10 cellular contexts compared by ENCODE assay signal in the genomic region with DNA sequence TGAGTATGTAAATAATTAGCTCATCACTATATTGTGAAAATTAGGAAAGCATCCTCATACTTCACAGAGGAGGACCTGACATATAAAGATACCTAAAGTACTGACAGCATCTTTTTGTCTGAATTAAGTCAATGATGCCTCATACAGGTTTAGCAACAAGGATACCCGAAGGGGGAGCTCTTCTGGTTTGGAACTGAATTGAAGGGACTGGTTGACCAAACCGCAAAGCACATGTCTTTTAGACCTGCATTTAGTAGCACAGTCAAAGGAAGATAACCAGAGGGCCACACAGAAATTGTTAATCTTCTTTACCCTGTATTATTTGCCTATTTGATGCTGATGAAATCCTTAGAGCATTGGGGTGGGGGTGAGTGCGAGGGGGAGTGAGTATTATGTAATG. TPM values are rescaled to one million over a fixed set of nuclear protein-coding genes. Genes with fewer than 3 reads are reported as not detected.
DNase-seq lines count a peak whose midpoint lies in the region; ATAC-seq and TF ChIP-seq lines count a peak whose summit lies in the region.
"Had no signal": no experiment of that assay in that cellular context is flagged by ENCODE, and none has a peak within 500 bp of the region (broad histone marks: within the 10 kb centered on the region; RNA-seq: fewer than 3 reads in every experiment).

No MANE protein-coding gene starts in this region.

- TF ChIP-seq POLR2A in thyroid gland (IDR thresholded peaks at IDR 0.05): no peak

- no peaks in the 10 kb centered on the region for H3K4me1 Mint-ChIP-seq in HFFc6 (ENCODE audit: low read depth)
- no peaks in the 10 kb centered on the region for H3K4me1 Mint-ChIP-seq in activated naive CD4-positive, alpha-beta T cell treated with anti-CD3 and anti-CD28 coated beads, Interleukin-2, amount 10 ng/mL, durations not matched to agents 7 days and 5 days
- H3K4me1 Mint-ChIP-seq: natural killer cell had no signal

- peak; percentile 40 for TF ChIP-seq CTCF in HFFc6 (IDR thresholded peaks at IDR 0.05)
- TF ChIP-seq CTCF in RWPE2 (IDR thresholded peaks at IDR 0.05; ENCODE audit: poor library complexity, severe bottlenecking): peak; percentile 15
- TF ChIP-seq CTCF in thyroid gland (IDR thresholded peaks at IDR 0.05): no peak

- no peak overlapping the region for H3K4me3 Mint-ChIP-seq in HFFc6
- H3K4me3 Mint-ChIP-seq in activated naive CD4-positive, alpha-beta T cell treated with anti-CD3 and anti-CD28 coated beads, Interleukin-2, amount 10 ng/mL, durations not matched to agents 7 days and 5 days: no peak overlapping the region
- H3K4me3 Mint-ChIP-seq: natural killer cell had no signal

- CTCF ChIA-PET in activated naive CD4-positive, alpha-beta T cell treated with anti-CD3 and anti-CD28 coated beads, Interleukin-2, amount 10 ng/mL, durations not matched to agents 7 days and 5 days (lab: Charles Lee): interaction anchor here (1.0 kb wide), 1 partner anchor 57 kb away, joined by 3 read pairs; no protein-coding TSS in a partner anchor

- H3K36me3 ChIP-seq in RWPE2 (ENCODE audit: low read depth): no peaks in the 10 kb centered on the region
- no peaks in the 10 kb centered on the region for H3K36me3 ChIP-seq in thyroid gland
- H3K36me3 ChIP-seq: ascending aorta had no signal

- no peak overlapping the region for H3K27ac Mint-ChIP-seq in HFFc6
- H3K27ac Mint-ChIP-seq in activated naive CD4-positive, alpha-beta T cell treated with anti-CD3 and anti-CD28 coated beads, Interleukin-2, amount 10 ng/mL, durations not matched to agents 7 days and 5 days: no peak overlapping the region
- H3K27ac Mint-ChIP-seq: natural killer cell had no signal

- no peaks in the 10 kb centered on the region for H3K36me3 Mint-ChIP-seq in HFFc6 (ENCODE audit: low read depth)
- no peaks in the 10 kb centered on the region for H3K36me3 Mint-ChIP-seq in activated naive CD4-positive, alpha-beta T cell treated with anti-CD3 and anti-CD28 coated beads, Interleukin-2, amount 10 ng/mL, durations not matched to agents 7 days and 5 days
- H3K36me3 Mint-ChIP-seq: natural killer cell had no signal

- ATAC-seq in RWPE2 (ENCODE audit: low read depth): no peak
- ATAC-seq: natural killer cell had no signal

- intact Hi-C loops in thyroid gland (cut with DNase I): no loop called here

- H3K9me3 ChIP-seq in RWPE2 (ENCODE audit: severe bottlenecking): no peaks in the 10 kb centered on the region
- no peaks in the 10 kb centered on the region for H3K9me3 ChIP-seq in thyroid gland
- H3K9me3 ChIP-seq: ascending aorta had no signal

- peaks cover 42% of the 10 kb centered on the region for H3K27me3 ChIP-seq in RWPE2 (ENCODE audit: insufficient read depth, poor library complexity, severe bottlenecking)
- H3K27me3 ChIP-seq in thyroid gland: no peaks in the 10 kb centered on the region
- H3K27me3 ChIP-seq: ascending aorta had no signal

- no peak overlapping the region for H3K27ac ChIP-seq in RWPE2 (ENCODE audit: poor library complexity, severe bottlenecking)
- H3K27ac ChIP-seq in thyroid gland: no peak overlapping the region
- H3K27ac ChIP-seq: ascending aorta had no signal

- H3K9me3 Mint-ChIP-seq in HFFc6: no peaks in the 10 kb centered on the region
- no peaks in the 10 kb centered on the region for H3K9me3 Mint-ChIP-seq in activated naive CD4-positive, alpha-beta T cell treated with anti-CD3 and anti-CD28 coated beads, Interleukin-2, amount 10 ng/mL, durations not matched to agents 7 days and 5 days
- H3K9me3 Mint-ChIP-seq: natural killer cell had no signal

- H3K4me1 ChIP-seq in RWPE2 (ENCODE audit: insufficient read depth, poor library complexity, severe bottlenecking) (no peaks in the 10 kb centered on the region), thyroid gland (no peaks in the 10 kb centered on the region)
- H3K4me1 ChIP-seq: ascending aorta had no signal

- DNase-seq in ELF-1 (ENCODE audit: low read depth, low spot score) (peak; percentile 26), HFFc6 (peak; percentile 10), RWPE2 (ENCODE audit: low spot score) (no peak), iris pigment epithelial cell (ENCODE audit: low read depth) (peak; percentile 6), midbrain (lab: John Stamatoyannopoulos, UW) (no peak), thyroid gland (no peak)
- no peak for DNase-seq in activated naive CD4-positive, alpha-beta T cell treated with anti-CD3 and anti-CD28 coated beads, Interleukin-2, amount 10 ng/mL, durations not matched to agents 7 days and 5 days
- no peak for DNase-seq in activated CD4-positive, alpha-beta T cell treated with anti-CD3 and anti-CD28 coated beads for 1 hour
- DNase-seq: natural killer cell had no signal

- H3K4me3 ChIP-seq in RWPE2 (ENCODE audit: severe bottlenecking) (no peak overlapping the region), thyroid gland (replicated peaks in 1 of 3) (no peak overlapping the region)
- H3K4me3 ChIP-seq: ascending aorta had no signal

- 55% methylated on average over 3 of the region's 3 CpGs for WGBS in thyroid gland, 2 donors

- peaks cover 15% of the 10 kb centered on the region for H3K27me3 Mint-ChIP-seq in HFFc6 (ENCODE audit: insufficient read depth)
- H3K27me3 Mint-ChIP-seq in activated naive CD4-positive, alpha-beta T cell treated with anti-CD3 and anti-CD28 coated beads, Interleukin-2, amount 10 ng/mL, durations not matched to agents 7 days and 5 days: peaks cover 20% of the 10 kb centered on the region

RNA-seq across cellular contexts. Expression of a gene that starts 12.9 kb away (rescaled TPM):
- not detected for total RNA-seq in HFFc6 (2021; fragmentation: NEBNext Ultra II Directional; extraction: Animal tissue kit (Norgen Biotek cat#: 25700))
- under 1 TPM in 2 of 4 donors, not detected in 2; 0.33 to 0.40 TPM for total RNA-seq in thyroid gland
- total RNA-seq: ascending aorta, natural killer cell had no signal

Comparison
In these comparisons a context has a peak if more than half of its experiments do, and no peak if none do; other contexts are left out.
1. DNase-seq: peak in ELF-1 (single experiment), HFFc6 (single experiment) and iris pigment epithelial cell (single experiment); none in RWPE2 (single experiment), activated naive CD4-positive, alpha-beta T cell treated with anti-CD3 and anti-CD28 coated beads, Interleukin-2, amount 10 ng/mL, durations not matched to agents 7 days and 5 days (single experiment), activated CD4-positive, alpha-beta T cell treated with anti-CD3 and anti-CD28 coated beads for 1 hour (single experiment), midbrain (single experiment) and thyroid gland (0 of 2).
2. CTCF ChIP-seq: peak in HFFc6 (single experiment) and RWPE2 (single experiment); none in thyroid gland (0 of 6).